ENCODE assay signal across 18 cellular contexts in the genomic region with DNA sequence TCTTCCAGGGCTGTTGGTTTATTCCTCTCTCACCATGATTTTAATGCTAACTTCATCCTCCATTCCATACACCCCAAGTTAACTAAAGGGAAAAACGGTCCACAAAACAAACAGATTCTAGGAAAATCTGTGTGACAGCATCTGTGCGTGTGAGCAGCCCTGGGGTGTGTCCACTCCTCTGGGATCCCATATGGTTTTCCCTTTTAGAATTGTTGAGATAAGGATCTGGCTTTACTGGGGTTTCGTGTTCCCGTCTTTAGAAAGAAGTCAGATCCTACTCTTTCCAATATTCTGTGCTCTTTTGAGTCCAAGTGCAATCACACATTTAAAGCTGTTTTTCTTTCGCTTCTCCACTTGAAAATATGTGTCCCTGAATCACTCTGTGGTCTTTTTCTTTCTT.
DNase-seq lines count a peak whose midpoint lies in the region; ATAC-seq and TF ChIP-seq lines count a peak whose summit lies in the region.
"Had no signal": no experiment of that assay in that cellular context is flagged by ENCODE, and none has a peak within 500 bp of the region (broad histone marks: within the 10 kb centered on the region; RNA-seq: fewer than 3 reads in every experiment).

No MANE protein-coding gene starts in this region.

- H4K20me1 ChIP-seq in SK-N-SH (ENCODE audit: insufficient read depth), result no peaks in the 10 kb centered on the region

- ATAC-seq in SK-N-SH treated with all-trans-retinoic acid at 6 μM for 48 hours, result no peak

- H3K4me3 ChIP-seq in SK-N-SH (ENCODE audit: low read depth in 2 of 2, low read length in 1 of 2), result no peak overlapping the region
- H3K4me3 ChIP-seq in coronary artery, result no peak overlapping the region
- H3K4me3 ChIP-seq in muscle layer of duodenum (ENCODE audit: low read depth in 1 of 2, low read length in 2 of 2), result no peak overlapping the region
- H3K4me3 ChIP-seq in tibial nerve, result no peak overlapping the region

- TF ChIP-seq EP300 in SK-N-SH (IDR thresholded peaks at IDR 0.05; ENCODE audit: borderline replicate concordance in 1 of 2, low read depth in 1 of 2, low read length in 1 of 2), result no peak
- TF ChIP-seq EP300 in tibial nerve (IDR thresholded peaks at IDR 0.05), result no peak

- TF ChIP-seq RAD21 in SK-N-SH (IDR thresholded peaks at IDR 0.05; ENCODE audit: low read length), result no peak

- H3K4me1 Mint-ChIP-seq in nephron progenitor cell, result peaks cover 57% of the 10 kb centered on the region
- H3K4me1 Mint-ChIP-seq: activated B cell treated with CpG ODN at 0.5 μM for 24 hours; activated naive CD4-positive, alpha-beta T cell treated with anti-CD3 and anti-CD28 coated beads, Interleukin-2, amount 50 U/mL, for 24 hours; CD4-positive, CD25-positive, alpha-beta regulatory T cell had no signal

- POLR2A ChIA-PET in SK-N-SH (lab: Yijun Ruan, JAX), result no interaction called here

- H3K27me3 ChIP-seq in SK-N-SH (ENCODE audit: insufficient read depth) (no peaks in the 10 kb centered on the region), muscle layer of duodenum (ENCODE audit: low read depth, low read length) (no peaks in the 10 kb centered on the region), tibial nerve (no peaks in the 10 kb centered on the region)
- H3K27me3 ChIP-seq: neutrophil had no signal

- H3K27ac ChIP-seq in SK-N-SH (ENCODE audit: low read depth in 2 of 2, low read length in 1 of 2), result peak overlapping the region in 1 of 2 experiments; percentile 99; a peak in 2 of 4 replicates
- H3K27ac ChIP-seq in coronary artery, result peak overlapping the region; percentile 73
- H3K27ac ChIP-seq in muscle layer of duodenum (ENCODE audit: low read length), result peak overlapping the region; percentile 78
- peak overlapping the region; percentile 36 to 83 (median 50) for H3K27ac ChIP-seq in tibial nerve
- H3K27ac ChIP-seq: neutrophil had no signal

- 58% methylated on average over 5 of the region's 5 CpGs for WGBS in SK-N-SH (ENCODE audit: low lambda C conversion rate)
- 69 to 73% methylated on average over 5 of the region's 5 CpGs for WGBS in tibial nerve, 2 donors

- peaks cover 3% of the 10 kb centered on the region for H3K36me3 Mint-ChIP-seq in nephron progenitor cell (ENCODE audit: low read depth)
- H3K36me3 Mint-ChIP-seq: activated naive CD4-positive, alpha-beta T cell treated with anti-CD3 and anti-CD28 coated beads, Interleukin-2, amount 50 U/mL, for 24 hours; CD4-positive, CD25-positive, alpha-beta regulatory T cell had no signal

- H3K36me3 ChIP-seq in SK-N-SH (replicated peaks in 1 of 2; ENCODE audit: control insufficient read depth in 1 of 2, insufficient read depth in 2 of 2, low read length in 1 of 2), result no peaks in the 10 kb centered on the region
- no peaks in the 10 kb centered on the region for H3K36me3 ChIP-seq in muscle layer of duodenum (ENCODE audit: control insufficient read depth in 1 of 2, insufficient read depth in 2 of 2, low read length in 2 of 2)
- no peaks in the 10 kb centered on the region for H3K36me3 ChIP-seq in tibial nerve
- H3K36me3 ChIP-seq: neutrophil had no signal

- no peak overlapping the region for H3K27ac Mint-ChIP-seq in nephron progenitor cell
- H3K27ac Mint-ChIP-seq: activated B cell treated with CpG ODN at 0.5 μM for 24 hours; activated naive CD4-positive, alpha-beta T cell treated with anti-CD3 and anti-CD28 coated beads, Interleukin-2, amount 50 U/mL, for 24 hours; CD4-positive, CD25-positive, alpha-beta regulatory T cell had no signal

- H3K4me1 ChIP-seq in SK-N-SH (ENCODE audit: control insufficient read depth in 1 of 2, insufficient read depth in 2 of 2, low read depth in 1 of 2, low read length in 1 of 2) (peaks cover 3 to 29% of the 10 kb centered on the region in 2 experiments), muscle layer of duodenum (ENCODE audit: control insufficient read depth in 1 of 2, insufficient read depth in 2 of 2, low read length in 2 of 2) (peaks cover 0 to 4% of the 10 kb centered on the region in 2 donors), tibial nerve (peaks cover 0 to 46% (median 18%) of the 10 kb centered on the region in 4 donors)

- TF ChIP-seq CTCF in SK-N-SH (IDR thresholded peaks at IDR 0.05) (no peak), coronary artery (IDR thresholded peaks at IDR 0.05) (no peak), tibial nerve (IDR thresholded peaks at IDR 0.05) (no peak), GM13976 (IDR thresholded peaks at IDR 0.05; ENCODE audit: borderline replicate concordance, control extremely low read depth, extremely low read depth, insufficient read depth, missing control alignments) (no peak), nephron progenitor cell (IDR thresholded peaks at IDR 0.05) (no peak)

- H2AFZ ChIP-seq in SK-N-SH (ENCODE audit: low read depth), result no peak overlapping the region

- no peaks in the 10 kb centered on the region for H3K79me2 ChIP-seq in SK-N-SH (ENCODE audit: insufficient read depth)

- H3F3A ChIP-seq in SK-N-SH (replicated peaks; ENCODE audit: insufficient read depth), result peaks cover 37% of the 10 kb centered on the region

- no peaks in the 10 kb centered on the region for H3K9me3 ChIP-seq in SK-N-SH
- no peaks in the 10 kb centered on the region for H3K9me3 ChIP-seq in muscle layer of duodenum (ENCODE audit: control insufficient read depth in 1 of 2, low read length in 2 of 2)
- H3K9me3 ChIP-seq in tibial nerve, result no peaks in the 10 kb centered on the region
- H3K9me3 ChIP-seq: neutrophil had no signal

- no peak overlapping the region for H3K4me3 Mint-ChIP-seq in nephron progenitor cell
- H3K4me3 Mint-ChIP-seq: activated B cell treated with CpG ODN at 0.5 μM for 24 hours; activated naive CD4-positive, alpha-beta T cell treated with anti-CD3 and anti-CD28 coated beads, Interleukin-2, amount 50 U/mL, for 24 hours; CD4-positive, CD25-positive, alpha-beta regulatory T cell had no signal

- TF ChIP-seq POLR2A in tibial nerve (IDR thresholded peaks at IDR 0.05), result no peak

- peaks cover 4% of the 10 kb centered on the region for H3K9me3 Mint-ChIP-seq in nephron progenitor cell
- H3K9me3 Mint-ChIP-seq: activated B cell treated with CpG ODN at 0.5 μM for 24 hours; activated naive CD4-positive, alpha-beta T cell treated with anti-CD3 and anti-CD28 coated beads, Interleukin-2, amount 50 U/mL, for 24 hours; CD4-positive, CD25-positive, alpha-beta regulatory T cell had no signal

- H3K27me3 Mint-ChIP-seq in nephron progenitor cell (ENCODE audit: low read depth, poor library complexity), result peaks cover 3% of the 10 kb centered on the region
- H3K27me3 Mint-ChIP-seq: activated B cell treated with CpG ODN at 0.5 μM for 24 hours; activated naive CD4-positive, alpha-beta T cell treated with anti-CD3 and anti-CD28 coated beads, Interleukin-2, amount 50 U/mL, for 24 hours; CD4-positive, CD25-positive, alpha-beta regulatory T cell had no signal

- CTCF ChIA-PET in SK-N-SH (lab: Yijun Ruan, JAX), result no interaction called here

- H3K9ac ChIP-seq in SK-N-SH, result peak overlapping the region; percentile 52; the same call in 1 of the 2 replicates

- peak; percentile 49 for DNase-seq in SK-N-SH
- no peak for DNase-seq in coronary artery (ENCODE audit: low spot score)
- DNase-seq in tibial nerve (ENCODE audit: low spot score in 2 of 2), result no peak
- no peak for DNase-seq in GM13976 (ENCODE audit: low spot score)
- DNase-seq in DMS53 treated with DMSO at 0.1 percent for 48 hours (lab: John Stamatoyannopoulos, UW; ENCODE audit: unreplicated experiment), result no peak
- no peak for DNase-seq in nephron progenitor cell
- DNase-seq: 8988T; activated B cell treated with CpG ODN at 0.5 μM for 24 hours; activated T-cell treated with anti-CD3 and anti-CD28 coated beads, Interleukin-2, amount 50 U/mL, for 48 hours; CD4-positive, CD25-positive, alpha-beta regulatory T cell; Karpas-422; NCI-H1105 treated with DMSO at 0.1 percent for 48 hours; NCI-H774; stimulated activated CD4-positive, alpha-beta T cell treated with anti-CD3 and anti-CD28 coated beads, Interleukin-2, amount 100 ng/mL, for 48 hours had no signal

- in situ Hi-C loops in GM13976 (cut with MboI; ENCODE audit: low sequenced_read_pairs, unreplicated experiment), result no loop called here

- no peaks in the 10 kb centered on the region for H3K9me2 ChIP-seq in SK-N-SH

- H3K4me2 ChIP-seq in SK-N-SH, result peak overlapping the region; percentile 31; the same call in 1 of the 2 replicates

TF ChIP-seq in SK-N-SH, 30 proteins besides CTCF, POLR2A, EP300 and RAD21:
- TF ChIP-seq FOXJ3 (CRISPR knock-in tag; IDR thresholded peaks at IDR 0.05) (no peak), NFIC (IDR thresholded peaks at IDR 0.05; ENCODE audit: borderline replicate concordance) (no peak), GATA2 (CRISPR knock-in tag; IDR thresholded peaks at IDR 0.05) (no peak), GABPA (IDR thresholded peaks at IDR 0.05; ENCODE audit: low read depth) (no peak), POLR2AphosphoS5 (IDR thresholded peaks at IDR 0.05; ENCODE audit: low read depth, low read length) (no peak), SIN3A (IDR thresholded peaks at IDR 0.05; ENCODE audit: borderline replicate concordance, low read depth, low read length) (no peak), TCF12 (IDR thresholded peaks at IDR 0.05) (peak; percentile 41), YY1 (IDR thresholded peaks at IDR 0.05; ENCODE audit: low read depth) (no peak)

TF ChIP-seq in SK-N-SH treated with all-trans-retinoic acid at 6 μM for 48 hours, 23 proteins besides CTCF, POLR2A, EP300 and RAD21 (continues in another document):
- TF ChIP-seq RARB (CRISPR knock-in tag; IDR thresholded peaks at IDR 0.05), result no peak
- TF ChIP-seq, protein P1, sequence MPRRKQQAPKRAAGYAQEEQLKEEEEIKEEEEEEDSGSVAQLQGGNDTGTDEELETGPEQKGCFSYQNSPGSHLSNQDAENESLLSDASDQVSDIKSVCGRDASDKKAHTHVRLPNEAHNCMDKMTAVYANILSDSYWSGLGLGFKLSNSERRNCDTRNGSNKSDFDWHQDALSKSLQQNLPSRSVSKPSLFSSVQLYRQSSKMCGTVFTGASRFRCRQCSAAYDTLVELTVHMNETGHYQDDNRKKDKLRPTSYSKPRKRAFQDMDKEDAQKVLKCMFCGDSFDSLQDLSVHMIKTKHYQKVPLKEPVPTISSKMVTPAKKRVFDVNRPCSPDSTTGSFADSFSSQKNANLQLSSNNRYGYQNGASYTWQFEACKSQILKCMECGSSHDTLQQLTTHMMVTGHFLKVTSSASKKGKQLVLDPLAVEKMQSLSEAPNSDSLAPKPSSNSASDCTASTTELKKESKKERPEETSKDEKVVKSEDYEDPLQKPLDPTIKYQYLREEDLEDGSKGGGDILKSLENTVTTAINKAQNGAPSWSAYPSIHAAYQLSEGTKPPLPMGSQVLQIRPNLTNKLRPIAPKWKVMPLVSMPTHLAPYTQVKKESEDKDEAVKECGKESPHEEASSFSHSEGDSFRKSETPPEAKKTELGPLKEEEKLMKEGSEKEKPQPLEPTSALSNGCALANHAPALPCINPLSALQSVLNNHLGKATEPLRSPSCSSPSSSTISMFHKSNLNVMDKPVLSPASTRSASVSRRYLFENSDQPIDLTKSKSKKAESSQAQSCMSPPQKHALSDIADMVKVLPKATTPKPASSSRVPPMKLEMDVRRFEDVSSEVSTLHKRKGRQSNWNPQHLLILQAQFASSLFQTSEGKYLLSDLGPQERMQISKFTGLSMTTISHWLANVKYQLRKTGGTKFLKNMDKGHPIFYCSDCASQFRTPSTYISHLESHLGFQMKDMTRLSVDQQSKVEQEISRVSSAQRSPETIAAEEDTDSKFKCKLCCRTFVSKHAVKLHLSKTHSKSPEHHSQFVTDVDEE (CRISPR knock-in tag; IDR thresholded peaks at IDR 0.05), result no peak
- TF ChIP-seq ESRRG (CRISPR knock-in tag; IDR thresholded peaks at IDR 0.05), result no peak
- TF ChIP-seq ZFP3 (CRISPR knock-in tag; IDR thresholded peaks at IDR 0.05), result no peak
